In the genomic region with DNA sequence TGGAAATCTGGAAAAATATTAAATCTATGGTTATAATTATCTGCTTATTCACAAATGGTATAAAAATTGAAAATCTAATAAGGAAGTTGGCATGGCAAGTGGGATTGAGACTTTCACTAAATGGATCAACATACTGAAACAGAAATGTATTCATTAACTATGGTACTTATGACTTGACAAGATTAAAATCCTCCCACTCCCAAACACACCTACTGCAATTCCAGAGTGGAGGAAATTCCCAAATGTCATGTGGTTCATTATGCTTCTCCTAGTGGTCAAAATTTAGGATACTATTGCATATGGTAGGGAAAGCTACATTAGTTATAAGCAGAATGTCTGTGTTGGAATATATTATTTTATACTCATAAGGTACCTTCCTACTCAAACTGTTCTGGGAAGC, we compare ENCODE assay signal across 20 cellular contexts.
"Had no signal": no experiment of that assay in that cellular context is flagged by ENCODE, and none has a peak within 500 bp of the region (broad histone marks: within the 10 kb centered on the region; RNA-seq: fewer than 3 reads in every experiment).

No MANE protein-coding gene starts in this region.

- H3K36me3 ChIP-seq: esophagus squamous epithelium, gastroesophageal sphincter, heart left ventricle, left lung, lower lobe of right lung had no signal

- H3K27me3 ChIP-seq: esophagus squamous epithelium, gastroesophageal sphincter, heart left ventricle, left lung had no signal

- H3K27ac ChIP-seq: coronary artery, dorsolateral prefrontal cortex, esophagus squamous epithelium, gastroesophageal sphincter, heart left ventricle, left lung, lower lobe of right lung had no signal

- H3K4me1 ChIP-seq: esophagus squamous epithelium, heart left ventricle, left lung, lower lobe of right lung had no signal

- H3K4me1 Mint-ChIP-seq: memory B cell had no signal

- H3K9me3 Mint-ChIP-seq: memory B cell had no signal

- H3K36me3 Mint-ChIP-seq: memory B cell had no signal

- H3K4me3 Mint-ChIP-seq: memory B cell had no signal

- DNase-seq: dorsolateral prefrontal cortex; effector CD4-positive, alpha-beta T cell; effector memory CD4-positive, alpha-beta T cell; esophagus squamous epithelium; heart left ventricle; hippocampal formation; left cardiac atrium; left lung; left ventricle myocardium superior; lower lobe of right lung; midbrain had no signal

- FAIRE-seq: colon, endothelial cell of umbilical vein, frontal cortex, islet of Langerhans, keratinocyte had no signal

- H3K27ac Mint-ChIP-seq: memory B cell had no signal

- H3K4me3 ChIP-seq: coronary artery, dorsolateral prefrontal cortex, esophagus squamous epithelium, gastroesophageal sphincter, heart left ventricle, left lung, lower lobe of right lung had no signal

- ATAC-seq: esophagus mucosa, gastroesophageal sphincter, heart left ventricle, left cardiac atrium, left ventricle myocardium superior had no signal

- H3K9me3 ChIP-seq: esophagus squamous epithelium, gastroesophageal sphincter, heart left ventricle, left lung, lower lobe of right lung had no signal
